33 cellular contexts compared by ENCODE assay signal in the genomic region with DNA sequence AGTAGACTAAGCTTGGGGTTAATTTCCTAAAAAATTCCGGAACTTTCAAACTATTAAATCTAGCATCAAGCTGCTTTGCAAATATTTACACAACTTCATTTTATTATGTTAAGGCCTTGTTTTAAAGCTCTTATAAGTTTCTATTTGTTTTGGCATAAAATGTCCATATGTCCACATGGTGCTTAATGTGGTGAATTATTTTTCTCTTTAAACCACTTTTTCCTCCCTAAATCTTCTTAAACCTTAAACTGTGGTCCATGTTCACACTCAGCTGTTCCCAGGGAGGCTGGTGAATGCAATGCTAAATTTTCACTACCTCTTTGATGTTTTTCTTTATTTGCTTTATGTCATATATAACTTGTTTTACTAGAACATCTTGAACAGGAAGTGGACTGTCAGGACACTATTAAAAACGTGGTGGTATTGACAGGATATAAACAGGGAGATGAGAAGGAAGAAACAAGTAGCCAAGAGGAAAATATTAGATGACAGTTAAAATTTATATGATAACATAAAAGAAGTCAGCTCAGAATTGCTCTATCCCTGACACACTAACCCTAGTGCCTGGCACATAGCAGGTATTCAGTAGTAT.
"Had no signal": no experiment of that assay in that cellular context is flagged by ENCODE, and none has a peak within 500 bp of the region (broad histone marks: within the 10 kb centered on the region; RNA-seq: fewer than 3 reads in every experiment).

No MANE protein-coding gene starts in this region.

- H3K36me3 Mint-ChIP-seq: activated naive CD8-positive, alpha-beta T cell treated with anti-CD3 and anti-CD28 coated beads for 36 hours; natural killer cell treated with Interleukin-12 subunit alpha and Interleukin-12 subunit beta and Interleukin-15 and Interleukin-18, amount 100 ng/mL, for 72 hours; stimulated activated naive B cell treated with anti-CD40 and anti-IgM and Interleukin-4, amounts not matched to agents 10 μg/mL and 1 μg/mL and 100 μg/mL, for 72 hours had no signal

- H3K79me2 ChIP-seq: hepatocyte had no signal

- H3K27ac Mint-ChIP-seq: activated naive CD4-positive, alpha-beta T cell treated with anti-CD3 and anti-CD28 coated beads for 36 hours; activated naive CD8-positive, alpha-beta T cell treated with anti-CD3 and anti-CD28 coated beads for 36 hours; natural killer cell treated with Interleukin-12 subunit alpha and Interleukin-12 subunit beta and Interleukin-15 and Interleukin-18, amount 100 ng/mL, for 72 hours; progenitor cell of endocrine pancreas; stimulated activated naive B cell treated with anti-CD40 and anti-IgM and Interleukin-4, amounts not matched to agents 10 μg/mL and 1 μg/mL and 100 μg/mL, for 72 hours; T-helper 1 cell treated with Interleukin-12 subunit alpha and Interleukin-12 subunit beta and Interleukin-4 antibody, amounts not matched to agents 30 μg/mL and 1 μg/mL, for 36 hours had no signal

- H3K27me3 ChIP-seq: adrenal gland, body of pancreas, dorsolateral prefrontal cortex, gastrocnemius medialis, hepatocyte, left lung, stomach, tibial artery, upper lobe of right lung had no signal

- H3K27ac ChIP-seq: adrenal gland, body of pancreas, coronary artery, dorsolateral prefrontal cortex, gastrocnemius medialis, hepatocyte, left lung, stomach, upper lobe of right lung, WERI-Rb-1 had no signal

- H3K36me3 ChIP-seq: adrenal gland, gastrocnemius medialis, left lung, stomach, tibial artery, upper lobe of right lung, WERI-Rb-1 had no signal

- H3K4me3 Mint-ChIP-seq: activated naive CD4-positive, alpha-beta T cell treated with anti-CD3 and anti-CD28 coated beads for 36 hours; activated naive CD8-positive, alpha-beta T cell treated with anti-CD3 and anti-CD28 coated beads for 36 hours; natural killer cell treated with Interleukin-12 subunit alpha and Interleukin-12 subunit beta and Interleukin-15 and Interleukin-18, amount 100 ng/mL, for 72 hours; stimulated activated naive B cell treated with anti-CD40 and anti-IgM and Interleukin-4, amounts not matched to agents 10 μg/mL and 1 μg/mL and 100 μg/mL, for 72 hours; T-helper 1 cell treated with Interleukin-12 subunit alpha and Interleukin-12 subunit beta and Interleukin-4 antibody, amounts not matched to agents 30 μg/mL and 1 μg/mL, for 36 hours had no signal

- DNase-seq: activated CD4-positive, alpha-beta T cell treated with anti-CD3 and anti-CD28 coated beads for 48 hours; activated CD4-positive, alpha-beta T cell treated with anti-CD3 and anti-CD28 coated beads, Interleukin-2, amount 50 U/mL, for 48 hours; activated CD8-positive, alpha-beta memory T cell treated with anti-CD3 and anti-CD28 coated beads for 24 hours; activated effector memory CD4-positive, alpha-beta T cell treated with anti-CD3 and anti-CD28 coated beads, Interleukin-2, amount 50 U/mL, for 16 hours; activated naive CD4-positive, alpha-beta T cell treated with anti-CD3 and anti-CD28 coated beads for 36 hours; activated naive CD8-positive, alpha-beta T cell treated with anti-CD3 and anti-CD28 coated beads for 36 hours; adrenal gland; aorta; body of pancreas; dorsolateral prefrontal cortex; effector memory CD4-positive, alpha-beta T cell; erythroblast; gastrocnemius medialis; glutamatergic neuron; kidney; left lung; mesendoderm; retina; stimulated activated CD4-positive, alpha-beta T cell treated with anti-CD3 and anti-CD28 coated beads, Interleukin-2, amount 100 ng/mL, for 24 hours; stimulated activated naive B cell treated with anti-CD40 and anti-IgM and Interleukin-4, amounts not matched to agents 10 μg/mL and 1 μg/mL and 100 μg/mL, for 72 hours; stomach; T-helper 9 cell; tibial artery; upper lobe of right lung; WERI-Rb-1 had no signal

- H3K4me3 ChIP-seq: adrenal gland, body of pancreas, coronary artery, dorsolateral prefrontal cortex, gastrocnemius medialis, hepatocyte, left lung, lung, smooth muscle cell, stomach, tibial artery, upper lobe of right lung had no signal

- H3K4me1 Mint-ChIP-seq: activated naive CD8-positive, alpha-beta T cell treated with anti-CD3 and anti-CD28 coated beads for 36 hours; stimulated activated naive B cell treated with anti-CD40 and anti-IgM and Interleukin-4, amounts not matched to agents 10 μg/mL and 1 μg/mL and 100 μg/mL, for 72 hours had no signal

- H2AFZ ChIP-seq: hepatocyte had no signal

- ATAC-seq: activated CD4-positive, CD25-positive, alpha-beta regulatory T cell treated with anti-CD3 and anti-CD28 coated beads, Interleukin-2, amount 50 U/mL, for 24 hours; body of pancreas; gastrocnemius medialis; left lung; natural killer cell treated with Interleukin-12 subunit alpha and Interleukin-12 subunit beta and Interleukin-15 and Interleukin-18, amount 100 ng/mL, for 72 hours; stimulated activated naive B cell treated with anti-CD40 and anti-IgM and Interleukin-4, amounts not matched to agents 10 μg/mL and 1 μg/mL and 100 μg/mL, for 72 hours; upper lobe of right lung had no signal

- H3K4me1 ChIP-seq: adrenal gland, body of pancreas, gastrocnemius medialis, left lung, stomach, upper lobe of right lung had no signal

- H3K4me2 ChIP-seq: hepatocyte, smooth muscle cell had no signal

- H3K27me3 Mint-ChIP-seq: activated naive CD8-positive, alpha-beta T cell treated with anti-CD3 and anti-CD28 coated beads for 36 hours; natural killer cell treated with Interleukin-12 subunit alpha and Interleukin-12 subunit beta and Interleukin-15 and Interleukin-18, amount 100 ng/mL, for 72 hours; progenitor cell of endocrine pancreas; stimulated activated naive B cell treated with anti-CD40 and anti-IgM and Interleukin-4, amounts not matched to agents 10 μg/mL and 1 μg/mL and 100 μg/mL, for 72 hours had no signal

- H3K9me3 ChIP-seq: body of pancreas, gastrocnemius medialis, stomach, tibial artery, upper lobe of right lung had no signal
